24 cellular contexts compared by ENCODE assay signal in the genomic region with DNA sequence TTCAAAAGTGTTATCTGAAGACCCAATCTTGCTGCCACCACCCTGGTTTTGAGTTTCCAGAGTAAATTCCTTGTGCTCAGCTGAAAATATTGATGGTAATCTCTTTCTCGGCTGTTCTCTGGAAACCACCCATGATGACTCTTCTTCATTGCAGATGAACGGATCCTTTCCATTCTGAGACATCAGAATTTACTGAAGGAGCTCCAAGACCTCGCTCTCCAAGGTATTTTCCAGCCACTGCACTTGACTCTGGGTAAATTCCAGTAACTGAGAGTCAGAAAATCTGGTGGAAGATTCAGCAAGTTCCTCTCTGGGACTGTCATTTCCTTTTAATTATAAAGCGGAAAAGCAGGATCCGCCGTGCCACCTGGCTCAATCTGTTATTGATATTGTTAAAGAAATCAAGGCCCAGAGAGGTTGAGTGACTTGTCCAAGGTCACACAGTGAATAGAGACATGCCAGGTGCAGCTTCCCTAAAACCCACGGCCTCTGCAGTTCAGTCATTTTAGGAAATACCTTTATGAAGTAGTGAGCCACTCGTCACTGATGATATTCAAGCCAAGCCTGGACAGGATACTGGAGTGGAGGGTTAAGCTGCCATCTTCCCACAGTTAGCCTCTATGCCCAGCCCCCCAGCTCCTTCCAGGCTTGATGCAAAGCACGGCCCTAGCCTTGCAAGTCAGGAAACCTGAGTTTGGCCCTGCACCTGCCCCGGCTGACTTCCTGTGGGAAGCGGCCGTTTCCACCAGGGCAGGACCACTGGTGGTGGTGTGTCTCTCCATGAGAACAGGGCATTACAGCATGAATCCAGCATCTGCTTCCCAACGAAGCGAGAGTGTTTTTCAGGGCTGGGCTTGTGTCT. TPM values are rescaled to one million over a fixed set of nuclear protein-coding genes. Genes with fewer than 3 reads are reported as not detected.
A peak's percentile ranks its signal among the peaks of the same experiment; 100 is the strongest.
DNase-seq lines count a peak whose midpoint lies in the region; ATAC-seq, FAIRE-seq and TF ChIP-seq lines count a peak whose summit lies in the region.
"Had no signal": no experiment of that assay in that cellular context is flagged by ENCODE, and none has a peak within 500 bp of the region (broad histone marks: within the 10 kb centered on the region; RNA-seq: fewer than 3 reads in every experiment).

No MANE protein-coding gene starts in this region.

- dilution Hi-C loops in mammary epithelial cell (cut with HindIII; ENCODE audit: low sequenced_read_pairs), result no loop called here

- H2BK5ac ChIP-seq in H1 (ENCODE audit: low read depth, low read length), result no peak overlapping the region

- no peak overlapping the region for H3K23ac ChIP-seq in H1 (ENCODE audit: insufficient read length)

- H2BK120ac ChIP-seq in H1 (replicated peaks; ENCODE audit: low read depth, low read length), result no peak overlapping the region

- TF ChIP-seq EP300 in H1 (IDR thresholded peaks at IDR 0.05; ENCODE audit: borderline replicate concordance in 1 of 2, low read depth in 2 of 2, low read length in 2 of 2), result no peak

- peak overlapping the region; percentile 23 for H3K4me2 ChIP-seq in mammary epithelial cell (ENCODE audit: insufficient read depth, low read depth, low read length)
- no peak overlapping the region for H3K4me2 ChIP-seq in H1 (ENCODE audit: insufficient read depth in 1 of 2, low read depth in 2 of 2, low read length in 2 of 2)
- no peak overlapping the region for H3K4me2 ChIP-seq in hepatocyte

- H3K4me3 Mint-ChIP-seq in MCF 10A (ENCODE audit: unreplicated experiment), result no peak overlapping the region
- H3K4me3 Mint-ChIP-seq: CD14-positive monocyte had no signal

- no peaks in the 10 kb centered on the region for H3K79me1 ChIP-seq in H1 (ENCODE audit: low read depth, low read length)

- H3K4me1 ChIP-seq in mammary epithelial cell (ENCODE audit: insufficient read depth, low read length), result peaks cover 43% of the 10 kb centered on the region
- peaks cover 0 to 13% (median 4%) of the 10 kb centered on the region in 4 experiments; a peak in 4 of 7 replicates for H3K4me1 ChIP-seq in H1 (replicated peaks in 1 of 4; ENCODE audit: control insufficient read depth in 3 of 4, insufficient read depth in 4 of 4, low read length in 3 of 4)
- H3K4me1 ChIP-seq in hepatocyte (ENCODE audit: insufficient read depth), result no peaks in the 10 kb centered on the region

- no peak overlapping the region for H3K56ac ChIP-seq in H1 (replicated peaks; ENCODE audit: insufficient read length, low read depth, low read length)

- POLR2A ChIA-PET in MCF 10A (lab: Yijun Ruan, JAX) (interaction anchor here (0.5 to 1.7 kb wide), 5 partner anchors 19 to 1407 kb away, joined by 3 to 8 read pairs (median 5); partner anchors contain the start of gene ATXN3), H1 (lab: Charles Lee; ENCODE audit: partially characterized antibody) (no interaction called here)

- no peak for FAIRE-seq in H1 (lab: Jason Lieb, UNC)
- FAIRE-seq: GM19239 had no signal

- H3K9ac ChIP-seq in mammary epithelial cell (ENCODE audit: insufficient read depth, low read length) (no peak overlapping the region), H1 (replicated peaks in 1 of 4; ENCODE audit: extremely low read depth in 1 of 4, low read depth in 3 of 4, low read length in 3 of 4) (no peak overlapping the region)

- H3K4me3 ChIP-seq in mammary epithelial cell (replicated peaks in 1 of 3; ENCODE audit: insufficient read depth in 1 of 3, low read depth in 2 of 3, low read length in 3 of 3), result no peak overlapping the region
- no peak overlapping the region for H3K4me3 ChIP-seq in H1 (ENCODE audit: extremely low read depth in 1 of 4, insufficient read depth in 2 of 4, low read depth in 3 of 4, low read length in 4 of 4)
- H3K4me3 ChIP-seq in hepatocyte, result no peak overlapping the region

- H2AK5ac ChIP-seq in H1 (ENCODE audit: low read depth, low read length), result no peak overlapping the region

- in situ Hi-C loops in mammary epithelial cell (cut with MboI; ENCODE audit: low sequenced_read_pairs in 2 of 2), result no loop called here
- in situ Hi-C loops in ACHN (cut with HindIII; ENCODE audit: low pct_ligation_motif_present, low pct_unique_long_range_greater_than_20kb, low sequenced_read_pairs), result loop anchor here (25.0 kb wide), 1 partner anchor 210 kb away; no protein-coding TSS in a partner anchor

- H3K4me1 Mint-ChIP-seq in MCF 10A (ENCODE audit: insufficient read depth, unreplicated experiment), result peaks cover 24% of the 10 kb centered on the region
- H3K4me1 Mint-ChIP-seq: CD14-positive monocyte had no signal

- ATAC-seq in HG03378 (IDR thresholded peaks at IDR 0.05; ENCODE audit: unreplicated experiment) (no peak), HG02981 (IDR thresholded peaks at IDR 0.05; ENCODE audit: unreplicated experiment) (no peak)

- H2BK12ac ChIP-seq in H1 (ENCODE audit: low read depth, low read length), result no peak overlapping the region

- H3K4ac ChIP-seq in H1 (replicated peaks; ENCODE audit: insufficient read length, low read depth, low read length), result no peak overlapping the region

- H3K9me3 Mint-ChIP-seq in MCF 10A (ENCODE audit: unreplicated experiment), result no peaks in the 10 kb centered on the region

- H2BK20ac ChIP-seq in H1 (ENCODE audit: low read length), result no peak overlapping the region

- H4K20me1 ChIP-seq in mammary epithelial cell (ENCODE audit: insufficient read depth, low read length), result no peaks in the 10 kb centered on the region
- H4K20me1 ChIP-seq in H1 (replicated peaks in 1 of 2; ENCODE audit: control insufficient read depth in 1 of 2, insufficient read depth in 2 of 2, low read length in 2 of 2), result peaks cover 0 to 2% of the 10 kb centered on the region in 2 experiments
- H4K20me1 ChIP-seq in hepatocyte (ENCODE audit: insufficient read depth, poor library complexity, severe bottlenecking), result no peaks in the 10 kb centered on the region

- H3K18ac ChIP-seq in H1 (ENCODE audit: extremely low read depth, low read length), result no peak overlapping the region

- H4K91ac ChIP-seq in H1 (replicated peaks; ENCODE audit: insufficient read length, low read length), result no peak overlapping the region

- TF ChIP-seq POLR2A in H1 (IDR thresholded peaks at IDR 0.05; ENCODE audit: control extremely low read depth in 1 of 2, low read depth in 2 of 2, low read length in 2 of 2), result no peak

- no peak overlapping the region for H2AFZ ChIP-seq in mammary epithelial cell (ENCODE audit: low read depth, low read length)
- no peak overlapping the region for H2AFZ ChIP-seq in H1 (ENCODE audit: low read length)
- H2AFZ ChIP-seq in hepatocyte, result no peak overlapping the region

- no peak overlapping the region for H3K27ac Mint-ChIP-seq in MCF 10A (ENCODE audit: low read depth, unreplicated experiment)

- no peak overlapping the region for H2BK15ac ChIP-seq in H1 (ENCODE audit: low read length)

- no peaks in the 10 kb centered on the region for H3K9me3 ChIP-seq in mammary epithelial cell (replicated peaks; ENCODE audit: insufficient read depth, low read length)
- no peaks in the 10 kb centered on the region for H3K9me3 ChIP-seq in H1 (ENCODE audit: insufficient read depth in 2 of 2, low read depth in 1 of 2, low read length in 1 of 2)
- no peaks in the 10 kb centered on the region for H3K9me3 ChIP-seq in hepatocyte (ENCODE audit: low read depth)

- H3K27ac ChIP-seq in mammary epithelial cell (ENCODE audit: insufficient read depth, low read depth, low read length) (peak overlapping the region; percentile 26), H1 (ENCODE audit: low read depth, low read length) (no peak overlapping the region), hepatocyte (no peak overlapping the region)

- peak; percentile 72 for DNase-seq in mammary epithelial cell
- DNase-seq in MCF 10A (ENCODE audit: unreplicated experiment), result no peak
- DNase-seq in H1 (ENCODE audit: low read depth in 1 of 2, low spot score in 2 of 2), result no peak
- DNase-seq in lung microvascular endothelial cell (ENCODE audit: low read depth in 2 of 2), result peak; percentile 17 to 49
- DNase-seq in hepatocyte (ENCODE audit: low spot score), result no peak
- DNase-seq in ACHN, result no peak
- DNase-seq: 8988T, DMS79, H7, IMR-90, Karpas-422, NCI-H1417, NCI-H1694 treated with DMSO at 0.1 percent for 48 hours, NCI-H2081 treated with DMSO at 0.1 percent for 48 hours, NCI-H446, NCI-H526, OCI-M1, SHP77 had no signal

- CTCF ChIA-PET in mammary epithelial cell (lab: Charles Lee; ENCODE audit: low non-redundant PET), result no interaction called here
- CTCF ChIA-PET in MCF 10A (lab: Yijun Ruan, JAX), result interaction anchor here (0.6 to 1.6 kb wide), 5 partner anchors 12 to 186 kb away, joined by 3 to 6 read pairs (median 4); no protein-coding TSS in a partner anchor
- CTCF ChIA-PET in H1 (lab: Charles Lee; ENCODE audit: partially characterized antibody), result interaction anchor here (0.9 to 2.2 kb wide), 3 partner anchors 12 to 251 kb away, joined by 3 to 6 read pairs (median 4); no protein-coding TSS in a partner anchor

- TF ChIP-seq CTCF in mammary epithelial cell (conservative IDR thresholded peaks at IDR 0.05 in 1 of 2, IDR thresholded peaks at IDR 0.05 in 1 of 2; ENCODE audit: extremely low read depth in 1 of 2, insufficient read depth in 1 of 2, low read depth in 1 of 2, low read length in 2 of 2) (no peak), MCF 10A (IDR thresholded peaks at IDR 0.05; ENCODE audit: unreplicated experiment) (no peak), H1 (IDR thresholded peaks at IDR 0.05; ENCODE audit: control extremely low read depth in 1 of 3, insufficient read depth in 1 of 3, low read depth in 1 of 3, low read length in 3 of 3) (no peak), hepatocyte (IDR thresholded peaks at IDR 0.05; ENCODE audit: poor library complexity) (no peak)

- 61% methylated on average over 11 of the region's 14 CpGs for WGBS in mammary epithelial cell (ENCODE audit: low coverage, missing lambda C conversion rate)
- 89% methylated on average over 14 of the region's 14 CpGs; no CpG with 5 or more reads in 1 of the 2 experiments for WGBS in H1 (ENCODE audit: extremely low coverage in 1 of 2, insufficient coverage in 1 of 2, insufficient read length in 1 of 2, insufficient replicate concordance in 2 of 2, low coverage in 1 of 2, low lambda C conversion rate in 2 of 2, missing lambda C conversion rate in 1 of 2), 2 experiments
- 79% methylated on average over 14 of the region's 14 CpGs for WGBS in hepatocyte (ENCODE audit: low lambda C conversion rate, missing lambda C conversion rate)

- no peaks in the 10 kb centered on the region for H3K36me3 Mint-ChIP-seq in MCF 10A (ENCODE audit: insufficient read depth, unreplicated experiment)
- H3K36me3 Mint-ChIP-seq: CD14-positive monocyte had no signal

- intact Hi-C loops in mammary epithelial cell (cut with micrococcal nuclease), result loop anchor here (5.0 kb wide), 1 partner anchor 45 kb away; no protein-coding TSS in a partner anchor
- intact Hi-C loops in MCF 10A (cut with micrococcal nuclease), result loop anchor here (5.0 kb wide), 1 partner anchor 45 kb away; no protein-coding TSS in a partner anchor

- H3K9me2 ChIP-seq in hepatocyte (replicated peaks; ENCODE audit: insufficient read depth), result no peaks in the 10 kb centered on the region

- H3K14ac ChIP-seq in H1 (ENCODE audit: insufficient read length), result no peak overlapping the region

- peaks cover 11% of the 10 kb centered on the region; the same call in 1 of the 2 replicates for H3K23me2 ChIP-seq in H1 (ENCODE audit: low read depth, low read length)

- no peak overlapping the region for H4K8ac ChIP-seq in H1 (ENCODE audit: extremely low read depth, insufficient read depth, low read length)

- H3K79me2 ChIP-seq in mammary epithelial cell (ENCODE audit: insufficient read depth, low read length) (no peaks in the 10 kb centered on the region), H1 (ENCODE audit: control insufficient read depth in 1 of 2, insufficient read depth in 2 of 2, low read length in 2 of 2) (no peaks in the 10 kb centered on the region), hepatocyte (no peaks in the 10 kb centered on the region)

- H3K36me3 ChIP-seq in mammary epithelial cell (ENCODE audit: insufficient read depth, low read length) (no peaks in the 10 kb centered on the region), H1 (ENCODE audit: control insufficient read depth in 2 of 4, insufficient read depth in 4 of 4, low read length in 3 of 4) (no peaks in the 10 kb centered on the region), hepatocyte (replicated peaks; ENCODE audit: insufficient read depth, low read depth) (no peaks in the 10 kb centered on the region)

- no peaks in the 10 kb centered on the region for H3K27me3 ChIP-seq in mammary epithelial cell (ENCODE audit: insufficient read depth, low read length)
- H3K27me3 ChIP-seq in H1 (replicated peaks in 1 of 4; ENCODE audit: control insufficient read depth in 3 of 4, extremely low read depth in 1 of 4, insufficient read depth in 3 of 4, low read length in 3 of 4), result peaks cover 0 to 1% (median 0%) of the 10 kb centered on the region in 4 experiments; a peak in 2 of 7 replicates
- peaks cover 19% of the 10 kb centered on the region for H3K27me3 ChIP-seq in hepatocyte

- H3K27me3 Mint-ChIP-seq in MCF 10A (ENCODE audit: insufficient read depth, unreplicated experiment), result peaks cover under 1% of the 10 kb centered on the region

- no peak overlapping the region for H4K5ac ChIP-seq in H1 (ENCODE audit: insufficient read length, low read depth, low read length)

- BruUV-seq in mammary epithelial cell (replicated peaks; lab: Mats Ljungman, UMichigan) (no TSS peak), MCF 10A (replicated peaks; lab: Mats Ljungman, UMichigan) (no TSS peak)

- TF ChIP-seq RAD21 in H1 (IDR thresholded peaks at IDR 0.05 in 1 of 2, conservative IDR thresholded peaks at IDR 0.05 in 1 of 2; ENCODE audit: low read depth in 2 of 2, low read length in 2 of 2), result no peak

RNA-seq across cellular contexts. Expression of gene CHGA, which starts 4.7 kb away (rescaled TPM):
- total RNA-seq in mammary epithelial cell, result under 1 TPM; 0.33 to 0.52 TPM
- not detected for polyA plus RNA-seq in mammary epithelial cell
- not detected for polyA minus RNA-seq in mammary epithelial cell
- 0.35 TPM in 1 of 2 replicates, not detected in the other for total RNA-seq in MCF 10A (2022)
- 15.7 and 17.5 TPM in 2 replicates for total RNA-seq in H1 (2021; fragmentation: NEBNext Ultra II Directional; extraction: Animal tissue kit (Norgen Biotek cat#: 25700))
- polyA plus RNA-seq in H1 (2011; rRNA removed), result 18.2 and 28.2 TPM in 2 replicates
- polyA plus RNA-seq in H1 (2011; cell fraction: cytosol; rRNA removed), result 15.5 TPM
- 18.4 TPM for polyA plus RNA-seq in H1 (2011; cell fraction: nucleus; rRNA removed)
- 32.9 to 51.4 TPM (median 48.8 TPM) in 4 replicates for polyA plus RNA-seq in H1 (2012, experiment 1 of 2)
- 27.8 TPM for polyA plus RNA-seq in H1 (2012, experiment 2 of 2)
- polyA plus RNA-seq in H1 (2013, experiment 1 of 2), result 29.9 TPM
- 31.5 TPM for polyA plus RNA-seq in H1 (2013, experiment 2 of 2)
- polyA minus RNA-seq in H1 (2011; rRNA and poly(A)+ RNA removed), result 5.2 and 9.3 TPM in 2 replicates
- 16.6 TPM for polyA minus RNA-seq in H1 (2011; cell fraction: cytosol; rRNA and poly(A)+ RNA removed)
- polyA minus RNA-seq in H1 (2011; cell fraction: nucleus; rRNA and poly(A)+ RNA removed), result 6.9 TPM
- total RNA-seq in lung microvascular endothelial cell, result not detected in 2 replicates
- total RNA-seq in hepatocyte, result 48.2 and 61.3 TPM in 2 replicates
- polyA plus RNA-seq in hepatocyte, result 40.5 and 86.5 TPM in 2 replicates
- total RNA-seq: IMR-90, M059J had no signal
- polyA plus RNA-seq: AG04450, CD14-positive monocyte, IMR-90 had no signal

Comparison
In these comparisons a context has a peak if more than half of its experiments do, and no peak if none do; other contexts are left out.
1. DNase-seq: peak in mammary epithelial cell (single experiment) and lung microvascular endothelial cell (2 of 2); none in MCF 10A (single experiment), H1 (0 of 2), hepatocyte (single experiment) and ACHN (single experiment).
2. RNA of gene CHGA, which starts 4.7 kb away (total RNA-seq): 48.2 to 61.3 TPM in hepatocyte and 15.7 to 17.5 TPM in H1; 0.33 to 0.52 TPM in mammary epithelial cell, 0.35 TPM in MCF 10A and not detected in lung microvascular endothelial cell; every median in the first group is over 10 times any median in the second.